Comparison of ENCODE assay signal across 1 cellular context in genomic region chr3:183428140-183429023, GRCh38.
TF ChIP-seq lines count a peak whose summit lies in the region.

MCF2L2 (minus strand) TSS chr3:183428619; CDS start chr3:183427977, 642 bp downstream.

TF ChIP-seq in K562, 482 proteins besides CTCF, POLR2A, EP300 and RAD21 (continued from another document):
- TF ChIP-seq MIER1 (IDR thresholded peaks at IDR 0.05; ENCODE audit: low read depth) (no peak), PHF20 (IDR thresholded peaks at IDR 0.05; ENCODE audit: partially characterized antibody) (peak; percentile 88), ATF2 (CRISPR knock-in tag; IDR thresholded peaks at IDR 0.05) (no peak), NCOA1 (IDR thresholded peaks at IDR 0.05; ENCODE audit: low read depth) (no peak), TAF1 (IDR thresholded peaks at IDR 0.05; ENCODE audit: control insufficient read depth, extremely low read depth, insufficient read depth, low read length, severe bottlenecking) (peak; percentile 53), FUS (optimal IDR thresholded peaks at IDR 0.05; ENCODE audit: low read depth, low read length) (peak; percentile 40), HLTF (IDR thresholded peaks at IDR 0.05) (peak; percentile 31; the same call in 1 of the 2 replicates), MYC (IDR thresholded peaks at IDR 0.05; ENCODE audit: low read depth, low read length) (peak; percentile 76), MYC (CRISPR knock-in tag; IDR thresholded peaks at IDR 0.05; ENCODE audit: borderline replicate concordance, low read depth) (0 out of 2 replicates have a peak, but pooled peaks have one; percentile 52), E2F3 (CRISPR knock-in tag; IDR thresholded peaks at IDR 0.05) (0 out of 2 replicates have a peak, but pooled peaks have one; percentile 6), KDM2B (CRISPR knock-in tag; IDR thresholded peaks at IDR 0.05) (no peak), GABPB1 (CRISPR knock-in tag; IDR thresholded peaks at IDR 0.05) (peak; percentile 81), POLR2B (IDR thresholded peaks at IDR 0.05; ENCODE audit: low read depth, partially characterized antibody) (peak; percentile 55), HCFC1 (IDR thresholded peaks at IDR 0.05; ENCODE audit: low read depth, low read length) (peak; percentile 78), ZNF444 (CRISPR knock-in tag; IDR thresholded peaks at IDR 0.05) (no peak), NCOR1 (IDR thresholded peaks at IDR 0.05) (no peak), ZEB2 (IDR thresholded peaks at IDR 0.05) (peak; percentile 92), ARID3A (IDR thresholded peaks at IDR 0.05; ENCODE audit: borderline replicate concordance, low read depth, low read length) (no peak), TRIM24 (IDR thresholded peaks at IDR 0.05) (no peak), PRDM10 (IDR thresholded peaks at IDR 0.05; ENCODE audit: partially characterized antibody) (peak; percentile 15), AFF1 (IDR thresholded peaks at IDR 0.05; ENCODE audit: low read depth in 1 of 2, partially characterized antibody in 2 of 2) (no peak), DIDO1 (tag; IDR thresholded peaks at IDR 0.05; ENCODE audit: low read depth) (0 out of 2 replicates have a peak, but pooled peaks have one; percentile 39), BRF2 (IDR thresholded peaks at IDR 0.05; ENCODE audit: borderline replicate concordance, insufficient read depth, insufficient read length) (no peak), LCOR (CRISPR knock-in tag; IDR thresholded peaks at IDR 0.05) (0 out of 2 replicates have a peak, but pooled peaks have one; percentile 17), ID3 (CRISPR knock-in tag; IDR thresholded peaks at IDR 0.05) (no peak), ID3 (tag; IDR thresholded peaks at IDR 0.05) (peak; percentile 50; the same call in 1 of the 2 replicates), ZBTB49 (CRISPR knock-in tag; IDR thresholded peaks at IDR 0.05; ENCODE audit: borderline replicate concordance) (no peak), FOXK2 (conservative IDR thresholded peaks at IDR 0.05 in 1 of 2, IDR thresholded peaks at IDR 0.05 in 1 of 2; ENCODE audit: low read depth in 2 of 2) (no peak; a peak in 1 of 4 replicates), CREB1 (IDR thresholded peaks at IDR 0.05) (peak; percentile 96), CREB1 (CRISPR knock-in tag; IDR thresholded peaks at IDR 0.05) (peak; percentile 97), SMARCA5 (IDR thresholded peaks at IDR 0.05) (no peak), TAL1 (IDR thresholded peaks at IDR 0.05) (no peak), MAX (CRISPR knock-in tag; IDR thresholded peaks at IDR 0.05) (peak; percentile 42; the same call in 1 of the 2 replicates), KDM5B (IDR thresholded peaks at IDR 0.05; ENCODE audit: insufficient replicate concordance, low read depth, low read length) (peak; percentile 62), ZMIZ1 (IDR thresholded peaks at IDR 0.05; ENCODE audit: low read depth in 2 of 2, low read length in 2 of 2) (no peak)
